23 cellular contexts compared by ENCODE assay signal in the genomic region with DNA sequence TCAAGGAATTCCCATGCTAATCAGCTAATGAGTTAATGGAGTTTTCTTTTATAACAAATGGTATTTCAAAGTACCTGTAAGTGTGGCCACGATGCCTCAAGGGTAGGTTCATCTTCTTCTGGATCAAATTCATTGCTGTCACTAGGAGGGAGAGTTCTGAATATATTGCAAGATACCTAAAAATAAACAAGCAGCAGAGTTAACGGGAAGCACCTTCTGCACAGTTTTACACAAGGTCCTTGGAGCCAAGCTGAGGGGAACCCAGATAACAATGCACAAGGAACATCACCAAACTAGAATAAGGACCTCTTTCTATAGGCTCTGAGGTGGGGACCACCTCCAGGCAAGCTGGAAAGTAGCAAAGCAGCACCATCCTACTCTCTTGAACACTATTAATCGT.
DNase-seq lines count a peak whose midpoint lies in the region; ATAC-seq, FAIRE-seq and TF ChIP-seq lines count a peak whose summit lies in the region.
"Had no signal": no experiment of that assay in that cellular context is flagged by ENCODE, and none has a peak within 500 bp of the region (broad histone marks: within the 10 kb centered on the region; RNA-seq: fewer than 3 reads in every experiment).

No MANE protein-coding gene starts in this region.

- peaks cover 11% of the 10 kb centered on the region for H3K36me3 Mint-ChIP-seq in activated CD4-positive, alpha-beta T cell treated with anti-CD3 and anti-CD28 coated beads, Interleukin-2, amount 10 ng/mL, durations not matched to agents 24 days and 14 days (ENCODE audit: low read depth)

- peak; percentile 88 for FAIRE-seq in HTR-8/SVneo (lab: Jason Lieb, UNC)
- FAIRE-seq: A204.1, G401.6, GM12892, H54 had no signal

- H3K4me3 ChIP-seq in heart right ventricle (no peak overlapping the region), right atrium auricular region (no peak overlapping the region), psoas muscle (no peak overlapping the region)
- H3K4me3 ChIP-seq: BLaER1, HAP-1 had no signal

- H3K4me1 ChIP-seq in heart right ventricle (peaks cover 0 to 27% (median 4%) of the 10 kb centered on the region in 9 donors), right atrium auricular region (peaks cover 0 to 9% of the 10 kb centered on the region in 2 donors), psoas muscle (peaks cover 8% of the 10 kb centered on the region)
- H3K4me1 ChIP-seq: BLaER1, Caco-2 had no signal

- 43 to 57% methylated on average over 3 of the region's 3 CpGs for WGBS in heart right ventricle, 2 donors
- 35 to 56% (median 44%) methylated on average over 3 of the region's 3 CpGs for WGBS in psoas muscle, 3 donors

- H3K36me3 ChIP-seq in heart right ventricle (peaks cover 0 to 31% (median 10%) of the 10 kb centered on the region in 9 donors), right atrium auricular region (no peaks in the 10 kb centered on the region), psoas muscle (ENCODE audit: insufficient read depth in 1 of 2, low read depth in 1 of 2) (peaks cover 2 to 10% of the 10 kb centered on the region in 2 donors)

- H3K9me3 ChIP-seq in heart right ventricle (no peaks in the 10 kb centered on the region), right atrium auricular region (no peaks in the 10 kb centered on the region), psoas muscle (no peaks in the 10 kb centered on the region)
- H3K9me3 ChIP-seq: BLaER1, Caco-2, HAP-1 had no signal

- H3K4me1 Mint-ChIP-seq in activated CD4-positive, alpha-beta T cell treated with anti-CD3 and anti-CD28 coated beads, Interleukin-2, amount 10 ng/mL, durations not matched to agents 24 days and 14 days = peaks cover 1% of the 10 kb centered on the region

- H3K27me3 ChIP-seq in heart right ventricle (no peaks in the 10 kb centered on the region), right atrium auricular region (no peaks in the 10 kb centered on the region), psoas muscle (ENCODE audit: insufficient read depth in 3 of 3, low read length in 2 of 3) (no peaks in the 10 kb centered on the region)
- H3K27me3 ChIP-seq: BLaER1 had no signal

- H3K27me3 Mint-ChIP-seq in activated CD4-positive, alpha-beta T cell treated with anti-CD3 and anti-CD28 coated beads, Interleukin-2, amount 10 ng/mL, durations not matched to agents 24 days and 14 days = no peaks in the 10 kb centered on the region
- H3K27me3 Mint-ChIP-seq: B cell; CD4-positive, CD25-positive, alpha-beta regulatory T cell had no signal

- H3K4me3 Mint-ChIP-seq in activated CD4-positive, alpha-beta T cell treated with anti-CD3 and anti-CD28 coated beads, Interleukin-2, amount 10 ng/mL, durations not matched to agents 24 days and 14 days = no peak overlapping the region
- H3K4me3 Mint-ChIP-seq: B cell; CD4-positive, CD25-positive, alpha-beta regulatory T cell; CD8-positive, alpha-beta T cell; HFFc6 had no signal

- intact Hi-C loops in activated CD4-positive, alpha-beta T cell treated with anti-CD3 and anti-CD28 coated beads, Interleukin-2, amount 10 ng/mL, durations not matched to agents 24 days and 14 days (cut with micrococcal nuclease) = no loop called here
- intact Hi-C loops in heart right ventricle (cut with DNase I) (no loop called here), psoas muscle (cut with DNase I) (no loop called here)

- H3K27ac ChIP-seq in heart right ventricle (no peak overlapping the region), right atrium auricular region (no peak overlapping the region), psoas muscle (no peak overlapping the region)
- H3K27ac ChIP-seq: 22Rv1, BLaER1, C4-2B had no signal

- H3K9me3 Mint-ChIP-seq in activated CD4-positive, alpha-beta T cell treated with anti-CD3 and anti-CD28 coated beads, Interleukin-2, amount 10 ng/mL, durations not matched to agents 24 days and 14 days = no peaks in the 10 kb centered on the region
- H3K9me3 Mint-ChIP-seq: CD8-positive, alpha-beta T cell; HFFc6 had no signal

- DNase-seq in activated CD4-positive, alpha-beta T cell treated with anti-CD3 and anti-CD28 coated beads, Interleukin-2, amount 10 ng/mL, durations not matched to agents 24 days and 14 days = peak; percentile 41
- no peak for DNase-seq in activated CD4-positive, alpha-beta T cell treated with anti-CD3 and anti-CD28 coated beads, Interleukin-2, amount 50 U/mL, for 48 hours
- DNase-seq in heart right ventricle = no peak
- no peak for DNase-seq in right atrium auricular region (ENCODE audit: low spot score)
- no peak for DNase-seq in HTR-8/SVneo (ENCODE audit: insufficient read length, low spot score)
- DNase-seq in psoas muscle = no peak
- no peak for DNase-seq in NCI-H774 (lab: John Stamatoyannopoulos, UW)
- DNase-seq: Caco-2; CD4-positive, CD25-positive, alpha-beta regulatory T cell; CD8-positive, alpha-beta T cell; DMS153; DND-41; GOT3; HFFc6 had no signal

- ATAC-seq in heart right ventricle = peak in 6 of 8 donors; percentile 14 to 63 (median 48)
- ATAC-seq in psoas muscle = peak in 3 of 4 donors; percentile 59 to 67 (median 62)
- ATAC-seq: CD8-positive, alpha-beta T cell had no signal

- H3K27ac Mint-ChIP-seq in activated CD4-positive, alpha-beta T cell treated with anti-CD3 and anti-CD28 coated beads, Interleukin-2, amount 10 ng/mL, durations not matched to agents 24 days and 14 days = no peak overlapping the region
- H3K27ac Mint-ChIP-seq: B cell; CD4-positive, CD25-positive, alpha-beta regulatory T cell; CD8-positive, alpha-beta T cell; HFFc6 had no signal

- no peak for TF ChIP-seq CTCF in heart right ventricle (IDR thresholded peaks at IDR 0.05)
- TF ChIP-seq CTCF in right atrium auricular region (IDR thresholded peaks at IDR 0.05) = no peak
- no peak for TF ChIP-seq CTCF in psoas muscle (IDR thresholded peaks at IDR 0.05)
